8 cellular contexts compared by ENCODE assay signal in genomic region chr11:61161190-61162091, GRCh38. TPM values are rescaled to one million over a fixed set of nuclear protein-coding genes. Genes with fewer than 3 reads are reported as not detected.
DNase-seq lines count a peak whose midpoint lies in the region; ATAC-seq lines count a peak whose summit lies in the region.

Gene VPS37C, minus strand, starts transcription at chr11:61161426. Its CDS starts 22,597 bp downstream, at chr11:61138829.

- peak; percentile 71 for ATAC-seq in GM19468 (IDR thresholded peaks at IDR 0.05; ENCODE audit: extremely low read depth, unreplicated experiment)

- DNase-seq in CMK (ENCODE audit: low read depth), result peak; percentile 84
- peak; percentile 92 for DNase-seq in HPDE6-E6E7 (ENCODE audit: extremely low spot score)
- DNase-seq in NK-92 (lab: John Stamatoyannopoulos, UW; ENCODE audit: unreplicated experiment), result peak; percentile 40
- DNase-seq in activated CD8-positive, alpha-beta memory T cell treated with anti-CD3 and anti-CD28 coated beads for 24 hours, result peak; percentile 97
- DNase-seq in effector CD4-positive, alpha-beta T cell, result peak; percentile 87
- DNase-seq in lung microvascular endothelial cell (ENCODE audit: low read depth in 2 of 2), result peak; percentile 85 to 90
- DNase-seq in stimulated activated CD4-positive, alpha-beta T cell treated with anti-CD3 and anti-CD28 coated beads, TNF-alpha, amount 100 ng/mL, for 4 hours (ENCODE audit: low read depth in 3 of 3), result peak; percentile 83 to 90 (median 84)

RNA-seq across cellular contexts. Expression of gene VPS37C, which starts in this region (rescaled TPM):
- total RNA-seq in lung microvascular endothelial cell, result 4.4 and 6.2 TPM in 2 replicates

Comparison
In these comparisons a context has a peak if more than half of its experiments do, and no peak if none do; other contexts are left out.
1. Peak in every context shown above with its lines: DNase-seq and ATAC-seq.
2. DNase-seq: peak in every context shown above with its lines; median percentile 97 in activated CD8-positive, alpha-beta memory T cell treated with anti-CD3 and anti-CD28 coated beads for 24 hours; 92 in HPDE6-E6E7; 88 in lung microvascular endothelial cell; 87 in effector CD4-positive, alpha-beta T cell; 84 in CMK; 84 in stimulated activated CD4-positive, alpha-beta T cell treated with anti-CD3 and anti-CD28 coated beads, TNF-alpha, amount 100 ng/mL, for 4 hours; 40 in NK-92.